Comparison of ENCODE assay signal across 8 cellular contexts in the genomic region with DNA sequence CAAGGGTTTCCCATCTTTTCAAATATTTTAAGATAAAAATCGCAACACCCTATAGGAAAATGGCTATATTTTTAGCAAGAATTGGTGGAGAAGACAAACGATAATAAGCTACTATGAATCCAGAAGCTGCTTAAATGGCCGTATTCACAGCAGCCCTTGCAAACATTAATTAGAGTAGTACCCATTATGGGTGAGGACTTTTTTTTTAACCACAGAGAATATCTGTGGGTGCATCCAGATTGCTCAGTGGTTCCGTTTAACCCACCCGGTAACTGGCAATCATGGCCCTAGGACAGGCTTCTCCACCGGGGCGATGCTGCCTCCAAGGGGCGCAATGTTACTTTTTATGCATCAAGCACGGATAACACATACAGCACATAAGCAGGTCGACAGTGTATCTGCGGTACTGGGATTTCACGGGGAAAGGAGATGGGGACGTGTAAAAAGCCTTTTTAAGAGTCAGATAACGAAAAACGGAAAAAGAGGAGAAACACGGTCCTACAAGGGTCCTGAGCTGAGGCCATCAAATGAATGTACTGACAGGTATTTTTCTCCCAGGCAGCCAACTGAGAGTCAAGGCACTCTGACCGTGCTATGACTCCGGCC. TPM values are rescaled to one million over a fixed set of nuclear protein-coding genes. Genes with fewer than 3 reads are reported as not detected.
DNase-seq lines count a peak whose midpoint lies in the region; ATAC-seq and TF ChIP-seq lines count a peak whose summit lies in the region.

No MANE protein-coding gene starts in this region.

- H3K4me3 ChIP-seq in GM12864 (ENCODE audit: low read depth, low read length) (peak overlapping the region; percentile 71), MG63 (peak overlapping the region; percentile 55), heart right ventricle (peak overlapping the region; percentile 37 to 69 (median 56)), trophoblast cell (ENCODE audit: low read depth, low read length) (peak overlapping the region; percentile 74)

- no peak overlapping the region for H2BK120ac ChIP-seq in trophoblast cell (ENCODE audit: insufficient read depth, low read length, poor library complexity)

- H3K4me1 ChIP-seq in heart right ventricle (peaks cover 0 to 26% (median 11%) of the 10 kb centered on the region in 9 donors), trophoblast cell (ENCODE audit: control insufficient read depth in 1 of 2, insufficient read depth in 2 of 2, low read length in 2 of 2) (peaks cover 3 to 5% of the 10 kb centered on the region in 2 experiments)

- H4K12ac ChIP-seq in trophoblast cell (ENCODE audit: low read depth, low read length): no peak overlapping the region

- no peak overlapping the region for H4K8ac ChIP-seq in trophoblast cell (ENCODE audit: low read depth, low read length)

- peak in 6 of 8 donors; percentile 26 to 67 (median 56) for ATAC-seq in heart right ventricle

- peaks cover 28% of the 10 kb centered on the region for H3K4me1 Mint-ChIP-seq in activated T-helper 1 cell treated with anti-CD3 and anti-CD28 coated beads, Interleukin-12 subunit alpha, Interleukin-12 subunit beta, Interleukin-2, Interleukin-4 antibody, amounts not matched to agents 30 ng/mL and 10 ng/mL and 1 ng/mL, durations not matched to agents 14 hours and 24 hours and 36 hours (ENCODE audit: low read depth)

- no peaks in the 10 kb centered on the region for H3K36me3 Mint-ChIP-seq in activated T-helper 1 cell treated with anti-CD3 and anti-CD28 coated beads, Interleukin-12 subunit alpha, Interleukin-12 subunit beta, Interleukin-2, Interleukin-4 antibody, amounts not matched to agents 30 ng/mL and 10 ng/mL and 1 ng/mL, durations not matched to agents 14 hours and 24 hours and 36 hours (ENCODE audit: low read depth)

- no peak overlapping the region for H3K18ac ChIP-seq in trophoblast cell (ENCODE audit: low read length)

- DNase-seq in GM12864 (ENCODE audit: low read depth): peak; percentile 13
- peak; percentile 12 for DNase-seq in MG63
- DNase-seq in activated T-helper 1 cell treated with anti-CD3 and anti-CD28 coated beads, Interleukin-12 subunit alpha, Interleukin-12 subunit beta, Interleukin-2, Interleukin-4 antibody, amounts not matched to agents 30 ng/mL and 10 ng/mL and 1 ng/mL, durations not matched to agents 14 hours and 24 hours and 36 hours (ENCODE audit: low spot score): no peak
- DNase-seq in heart right ventricle: no peak
- DNase-seq in trophoblast cell: peak in 1 of 2 donors; percentile 5
- no peak for DNase-seq in OCI-M2 (lab: John Stamatoyannopoulos, UW; ENCODE audit: unreplicated experiment)
- no peak for DNase-seq in NCI-H1436 treated with DMSO at 0.1 percent for 48 hours (lab: John Stamatoyannopoulos, UW)
- DNase-seq in SHP77 (lab: John Stamatoyannopoulos, UW): no peak

- intact Hi-C loops in activated T-helper 1 cell treated with anti-CD3 and anti-CD28 coated beads, Interleukin-12 subunit alpha, Interleukin-12 subunit beta, Interleukin-2, Interleukin-4 antibody, amounts not matched to agents 30 ng/mL and 10 ng/mL and 1 ng/mL, durations not matched to agents 14 hours and 24 hours and 36 hours (cut with micrococcal nuclease): no loop called here
- intact Hi-C loops in heart right ventricle (cut with DNase I): loop anchor here in 9 of 10 donors (1.0 to 10.0 kb wide), 5 partner anchors 78 to 86 kb away; no protein-coding TSS in a partner anchor

- H2AFZ ChIP-seq in trophoblast cell (ENCODE audit: insufficient read depth, low read length, poor library complexity): no peak overlapping the region

- peaks cover 60% of the 10 kb centered on the region for H3K27me3 Mint-ChIP-seq in activated T-helper 1 cell treated with anti-CD3 and anti-CD28 coated beads, Interleukin-12 subunit alpha, Interleukin-12 subunit beta, Interleukin-2, Interleukin-4 antibody, amounts not matched to agents 30 ng/mL and 10 ng/mL and 1 ng/mL, durations not matched to agents 14 hours and 24 hours and 36 hours (ENCODE audit: insufficient read depth)

- no peaks in the 10 kb centered on the region for H3K79me1 ChIP-seq in trophoblast cell (ENCODE audit: low read length)

- peak overlapping the region; percentile 98 for H3K4me2 ChIP-seq in trophoblast cell (ENCODE audit: low read length)

- no peaks in the 10 kb centered on the region for H3K9me3 Mint-ChIP-seq in activated T-helper 1 cell treated with anti-CD3 and anti-CD28 coated beads, Interleukin-12 subunit alpha, Interleukin-12 subunit beta, Interleukin-2, Interleukin-4 antibody, amounts not matched to agents 30 ng/mL and 10 ng/mL and 1 ng/mL, durations not matched to agents 14 hours and 24 hours and 36 hours

- no peak overlapping the region for H3K27ac Mint-ChIP-seq in activated T-helper 1 cell treated with anti-CD3 and anti-CD28 coated beads, Interleukin-12 subunit alpha, Interleukin-12 subunit beta, Interleukin-2, Interleukin-4 antibody, amounts not matched to agents 30 ng/mL and 10 ng/mL and 1 ng/mL, durations not matched to agents 14 hours and 24 hours and 36 hours

- H2BK12ac ChIP-seq in trophoblast cell (ENCODE audit: low read length): no peak overlapping the region

- H3K4ac ChIP-seq in trophoblast cell (ENCODE audit: low read depth, low read length): no peak overlapping the region

- H3K14ac ChIP-seq in trophoblast cell (ENCODE audit: low read length): no peak overlapping the region

- H3K9ac ChIP-seq in trophoblast cell (ENCODE audit: low read length): no peak overlapping the region

- WGBS in heart right ventricle, 2 donors: 11 to 13% methylated on average over 18 of the region's 18 CpGs
- WGBS in trophoblast cell (ENCODE audit: extremely low coverage, insufficient coverage, insufficient read length): no CpG with 5 or more reads among the region's 18 CpGs

- H2AK5ac ChIP-seq in trophoblast cell (ENCODE audit: low read length): no peak overlapping the region

- no peak overlapping the region for H2BK5ac ChIP-seq in trophoblast cell (ENCODE audit: low read depth, low read length, poor library complexity)

- H3K23ac ChIP-seq in trophoblast cell (ENCODE audit: low read length): no peak overlapping the region

- TF ChIP-seq CTCF in GM12864 (IDR thresholded peaks at IDR 0.05; ENCODE audit: low read depth, low read length, missing control alignments): peak; percentile 26
- peak in 1 of 9 donors; percentile 14 for TF ChIP-seq CTCF in heart right ventricle (IDR thresholded peaks at IDR 0.05)

- no peak overlapping the region for H3K27ac ChIP-seq in heart right ventricle
- H3K27ac ChIP-seq in trophoblast cell (ENCODE audit: low read depth, low read length): no peak overlapping the region

- H3K27me3 ChIP-seq in MG63: peaks cover 58% of the 10 kb centered on the region
- peaks cover 0 to 76% (median 60%) of the 10 kb centered on the region in 7 donors for H3K27me3 ChIP-seq in heart right ventricle
- peaks cover 9% of the 10 kb centered on the region for H3K27me3 ChIP-seq in trophoblast cell (ENCODE audit: insufficient read depth, low read length)

- no peaks in the 10 kb centered on the region for H3K36me3 ChIP-seq in MG63
- no peaks in the 10 kb centered on the region for H3K36me3 ChIP-seq in heart right ventricle
- no peaks in the 10 kb centered on the region for H3K36me3 ChIP-seq in trophoblast cell (ENCODE audit: control insufficient read depth in 1 of 2, insufficient read depth in 2 of 2, low read length in 2 of 2)

- H3K79me2 ChIP-seq in trophoblast cell (ENCODE audit: control insufficient read depth, insufficient read depth, low read length, poor library complexity): peaks cover 2% of the 10 kb centered on the region

- H4K91ac ChIP-seq in trophoblast cell (ENCODE audit: low read depth, low read length): no peak overlapping the region

- H3K9me3 ChIP-seq in MG63 (no peaks in the 10 kb centered on the region), heart right ventricle (no peaks in the 10 kb centered on the region), trophoblast cell (ENCODE audit: insufficient read depth, low read depth, low read length) (peaks cover 1% of the 10 kb centered on the region)

- H3K4me3 Mint-ChIP-seq in activated T-helper 1 cell treated with anti-CD3 and anti-CD28 coated beads, Interleukin-12 subunit alpha, Interleukin-12 subunit beta, Interleukin-2, Interleukin-4 antibody, amounts not matched to agents 30 ng/mL and 10 ng/mL and 1 ng/mL, durations not matched to agents 14 hours and 24 hours and 36 hours: peak overlapping the region; percentile 75

RNA-seq across cellular contexts. Expression of gene TMEM266, which starts 1.0 kb away (rescaled TPM):
- 0.13 TPM in 1 of 2 replicates, not detected in the other for total RNA-seq in MG63 (2014; rRNA removed; shearing (Covaris generic); ENCODE audit: low replicate concordance)
- 0.10 and 0.16 TPM in 2 replicates for total RNA-seq in activated T-helper 1 cell treated with anti-CD3 and anti-CD28 coated beads, Interleukin-12 subunit alpha, Interleukin-12 subunit beta, Interleukin-2, Interleukin-4 antibody, amounts not matched to agents 30 ng/mL and 10 ng/mL and 1 ng/mL, durations not matched to agents 14 hours and 24 hours and 36 hours
- under 1 TPM in 8 of 10 donors, not detected in 2; 0.09 to 0.30 (median 0.15) TPM for total RNA-seq in heart right ventricle
- polyA plus RNA-seq in heart right ventricle: under 1 TPM in 1 of 2 donors, not detected in 1; 0.01 TPM
- 0.11 and 0.21 TPM in 2 replicates for polyA plus RNA-seq in trophoblast cell (2013)

RNA-seq across cellular contexts. Expression of gene NRG4, which starts 46.6 kb away (rescaled TPM):
- total RNA-seq in MG63 (2014; rRNA removed; shearing (Covaris generic); ENCODE audit: low replicate concordance): 1.1 TPM in 1 of 2 replicates, not detected in the other
- total RNA-seq in activated T-helper 1 cell treated with anti-CD3 and anti-CD28 coated beads, Interleukin-12 subunit alpha, Interleukin-12 subunit beta, Interleukin-2, Interleukin-4 antibody, amounts not matched to agents 30 ng/mL and 10 ng/mL and 1 ng/mL, durations not matched to agents 14 hours and 24 hours and 36 hours: not detected in 2 replicates
- under 1 TPM in 1 of 10 donors, not detected in 9; 0.19 TPM for total RNA-seq in heart right ventricle
- polyA plus RNA-seq in heart right ventricle: not detected
- polyA plus RNA-seq in trophoblast cell (2013): 0.01 and 0.07 TPM in 2 replicates

Comparison
In these comparisons a context has a peak if more than half of its experiments do, and no peak if none do; other contexts are left out.
1. DNase-seq: peak in GM12864 (single experiment) and MG63 (single experiment); none in activated T-helper 1 cell treated with anti-CD3 and anti-CD28 coated beads, Interleukin-12 subunit alpha, Interleukin-12 subunit beta, Interleukin-2, Interleukin-4 antibody, amounts not matched to agents 30 ng/mL and 10 ng/mL and 1 ng/mL, durations not matched to agents 14 hours and 24 hours and 36 hours (single experiment), heart right ventricle (0 of 2), OCI-M2 (single experiment), NCI-H1436 treated with DMSO at 0.1 percent for 48 hours (single experiment) and SHP77 (0 of 2).
2. Peak in every context shown above with its lines, with median percentiles within 50 percentile points of each other: H3K4me3 ChIP-seq.